8 cellular contexts compared by ENCODE assay signal in the genomic region with DNA sequence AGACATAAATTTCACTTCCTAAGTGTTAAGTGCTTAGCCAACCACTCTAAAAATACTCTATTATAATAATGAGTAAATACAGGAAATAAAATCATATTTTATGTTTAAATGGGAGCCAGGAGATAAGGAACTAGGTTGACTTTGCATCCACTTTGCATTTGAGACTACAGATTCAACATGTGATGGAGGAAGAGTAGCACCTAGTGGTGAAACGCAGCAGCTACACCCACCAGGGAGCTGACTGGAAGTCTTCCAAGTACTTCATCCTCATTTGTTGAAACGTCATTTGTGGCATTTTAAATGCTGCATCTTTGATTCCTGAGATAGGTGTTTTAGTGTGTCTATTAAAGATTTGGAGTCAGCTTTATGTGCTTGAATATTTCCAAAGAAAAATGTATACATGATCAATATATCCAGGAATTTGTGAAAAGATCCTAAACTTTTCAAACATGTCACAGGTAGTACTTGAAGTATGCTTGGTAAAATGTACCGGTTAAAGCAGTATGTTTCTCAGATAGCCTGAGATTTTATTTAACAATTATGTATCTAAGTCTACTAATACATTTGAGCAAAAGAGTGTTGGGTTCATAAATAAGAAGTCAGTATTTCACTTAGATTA. TPM values are rescaled to one million over a fixed set of nuclear protein-coding genes. Genes with fewer than 3 reads are reported as not detected.
DNase-seq lines count a peak whose midpoint lies in the region; ATAC-seq and TF ChIP-seq lines count a peak whose summit lies in the region.

No MANE protein-coding gene starts in this region.

- H3K4me3 ChIP-seq in GM12875 (ENCODE audit: low read depth, low read length): no peak overlapping the region
- H3K4me3 ChIP-seq in cardiac muscle cell: no peak overlapping the region
- no peak overlapping the region for H3K4me3 ChIP-seq in retinal pigment epithelial cell (ENCODE audit: low read length)

- ATAC-seq in HG02571 (IDR thresholded peaks at IDR 0.05; ENCODE audit: unreplicated experiment): peak; percentile 78

- DNase-seq in NCI-H1048 (lab: John Stamatoyannopoulos, UW) (peak; percentile 69), SKM-1 treated with dmso at 0.1 percent for 144 hours (lab: John Stamatoyannopoulos, UW; ENCODE audit: unreplicated experiment) (peak; percentile 63), cardiac muscle cell (ENCODE audit: low read depth in 1 of 2, low spot score in 1 of 2) (peak; percentile 81 to 87), retinal pigment epithelial cell (ENCODE audit: low read depth) (peak; percentile 29), GOT3 (lab: John Stamatoyannopoulos, UW) (no peak)
- peak; percentile 35 for DNase-seq in activated naive CD8-positive, alpha-beta T cell treated with anti-CD3 and anti-CD28 coated beads, Interleukin-2, amount 50 U/mL, for 16 hours (ENCODE audit: low read depth, low spot score)

- peaks cover 11% of the 10 kb centered on the region for H3K27me3 ChIP-seq in cardiac muscle cell

- no peak overlapping the region for H3K27ac ChIP-seq in cardiac muscle cell

- H3K4me1 ChIP-seq in cardiac muscle cell (ENCODE audit: low read depth): peaks cover 4% of the 10 kb centered on the region

- H3K9me3 ChIP-seq in cardiac muscle cell (ENCODE audit: low read depth): no peaks in the 10 kb centered on the region

- H3K36me3 ChIP-seq in cardiac muscle cell: no peaks in the 10 kb centered on the region

- peak; percentile 94 for TF ChIP-seq CTCF in GM12875 (IDR thresholded peaks at IDR 0.05; ENCODE audit: borderline replicate concordance, insufficient read depth, low read depth, low read length)
- TF ChIP-seq CTCF in cardiac muscle cell (IDR thresholded peaks at IDR 0.05; ENCODE audit: low read depth, low read length): peak; percentile 100
- peak; percentile 100 for TF ChIP-seq CTCF in retinal pigment epithelial cell (conservative IDR thresholded peaks at IDR 0.05; ENCODE audit: low read depth, low read length)

RNA-seq across cellular contexts. Expression of gene KCTD12, which starts 17.4 kb away (rescaled TPM):
- total RNA-seq in cardiac muscle cell: 194 and 242 TPM in 2 replicates
- polyA plus RNA-seq in cardiac muscle cell: 40.0 and 40.8 TPM in 2 replicates

RNA-seq across cellular contexts. Expression of gene ACOD1, which starts 44.7 kb away (rescaled TPM):
- total RNA-seq in cardiac muscle cell: not detected in 2 replicates
- not detected in 2 replicates for polyA plus RNA-seq in cardiac muscle cell
